In the genomic region with DNA sequence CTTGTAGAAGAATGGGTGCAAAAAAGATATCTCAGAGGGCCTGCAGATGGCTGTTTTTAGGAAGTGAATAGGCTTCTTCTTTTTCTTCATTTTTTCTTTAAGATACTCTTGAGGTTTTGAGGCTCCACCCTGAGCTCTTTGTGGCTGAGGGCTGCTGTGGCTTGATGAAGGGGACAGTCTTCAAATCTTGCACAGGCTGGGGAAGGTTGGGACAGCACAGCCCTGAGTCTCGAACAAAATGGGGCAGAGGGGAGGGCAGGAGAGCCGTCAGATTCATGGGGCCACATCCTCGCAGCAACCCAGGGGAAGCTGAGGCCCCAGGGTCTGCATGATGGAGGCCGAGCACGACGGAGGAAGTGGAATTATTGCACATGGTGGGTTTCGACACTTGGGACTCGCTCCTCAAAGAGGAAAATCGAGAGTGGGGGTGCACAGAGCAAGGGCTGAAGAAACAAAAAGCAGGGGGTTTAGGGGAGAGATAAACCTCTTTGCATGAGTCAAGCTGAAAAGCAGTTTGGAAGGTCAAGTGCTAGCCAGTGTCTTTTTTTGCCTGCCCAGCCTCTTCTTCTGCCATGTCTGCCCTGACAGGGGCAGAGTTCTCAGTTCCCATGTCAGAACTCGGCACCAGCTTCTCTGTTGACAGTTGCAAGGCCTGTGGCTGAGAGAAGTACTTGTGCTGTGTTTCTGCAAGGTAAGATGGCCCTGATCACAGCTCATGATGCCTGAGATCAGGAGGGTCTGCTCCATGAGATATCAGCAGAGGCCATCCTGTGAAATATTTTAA, we compare ENCODE assay signal across 12 cellular contexts. TPM values are rescaled to one million over a fixed set of nuclear protein-coding genes. Genes with fewer than 3 reads are reported as not detected.
DNase-seq lines count a peak whose midpoint lies in the region; ATAC-seq, FAIRE-seq and TF ChIP-seq lines count a peak whose summit lies in the region.
"Had no signal": no experiment of that assay in that cellular context is flagged by ENCODE, and none has a peak within 500 bp of the region (broad histone marks: within the 10 kb centered on the region; RNA-seq: fewer than 3 reads in every experiment).

No MANE protein-coding gene starts in this region.

- H3K9me3 Mint-ChIP-seq in T-helper 2 cell treated with Interferon-gamma antibody and Interleukin-4, amounts not matched to agents 5 μg/mL and 100 μg/mL, for 36 hours: no peaks in the 10 kb centered on the region
- no peaks in the 10 kb centered on the region for H3K9me3 Mint-ChIP-seq in immature natural killer cell

- CTCF ChIA-PET in A673 (lab: Charles Lee): no interaction called here

- no peak overlapping the region for H3K4me3 ChIP-seq in A673 (ENCODE audit: low read depth, low read length, poor library complexity, severe bottlenecking)

- peak; percentile 72 for FAIRE-seq in GM18507 (lab: Jason Lieb, UNC)
- FAIRE-seq: H54 had no signal

- no peaks in the 10 kb centered on the region for H3K27me3 ChIP-seq in A673 (replicated peaks; ENCODE audit: insufficient read depth, low read depth, low read length, poor library complexity)

- peak overlapping the region; percentile 98 for H3K27ac Mint-ChIP-seq in T-helper 2 cell treated with Interferon-gamma antibody and Interleukin-4, amounts not matched to agents 5 μg/mL and 100 μg/mL, for 36 hours
- peak overlapping the region; percentile 93 to 98 (median 96) for H3K27ac Mint-ChIP-seq in immature natural killer cell

- peaks cover 45% of the 10 kb centered on the region for H3K36me3 Mint-ChIP-seq in T-helper 2 cell treated with Interferon-gamma antibody and Interleukin-4, amounts not matched to agents 5 μg/mL and 100 μg/mL, for 36 hours (ENCODE audit: low read depth)
- peaks cover 0 to 7% (median 0%) of the 10 kb centered on the region in 3 donors for H3K36me3 Mint-ChIP-seq in immature natural killer cell

- peak overlapping the region; percentile 56 for H3K27ac ChIP-seq in A673 (ENCODE audit: low read depth, low read length, poor library complexity, severe bottlenecking)

- no peaks in the 10 kb centered on the region for H3K9me3 ChIP-seq in A673 (ENCODE audit: low read depth, low read length, poor library complexity, severe bottlenecking)

- peaks cover 88% of the 10 kb centered on the region for H3K4me1 Mint-ChIP-seq in T-helper 2 cell treated with Interferon-gamma antibody and Interleukin-4, amounts not matched to agents 5 μg/mL and 100 μg/mL, for 36 hours (ENCODE audit: low read depth)
- H3K4me1 Mint-ChIP-seq in immature natural killer cell: peaks cover 94 to 96% of the 10 kb centered on the region in 2 donors

- no TSS peak for BruUV-seq in A673 (replicated peaks; lab: Mats Ljungman, UMichigan)

- POLR2A ChIA-PET in A673 (lab: Charles Lee; ENCODE audit: low non-redundant PET): no interaction called here

- intact Hi-C loops in A673 (cut with micrococcal nuclease; ENCODE audit: unreplicated experiment): loop anchor here (2.0 kb wide), 1 partner anchor 19 kb away; the partner anchor contains the start of gene INPP4A

- no peak for TF ChIP-seq CTCF in A673 (conservative IDR thresholded peaks at IDR 0.05; ENCODE audit: low read depth, low read length)

- no peaks in the 10 kb centered on the region for H3K27me3 Mint-ChIP-seq in T-helper 2 cell treated with Interferon-gamma antibody and Interleukin-4, amounts not matched to agents 5 μg/mL and 100 μg/mL, for 36 hours (ENCODE audit: low read depth)
- peaks cover 7 to 29% (median 17%) of the 10 kb centered on the region in 3 donors for H3K27me3 Mint-ChIP-seq in immature natural killer cell (ENCODE audit: low read depth in 3 of 3)

- ATAC-seq in HG03520 (IDR thresholded peaks at IDR 0.05; ENCODE audit: unreplicated experiment): no peak

- DNase-seq in A673 (ENCODE audit: low spot score): no peak
- no peak for DNase-seq in GM18507 (ENCODE audit: extremely low spot score, insufficient read length, low read depth)
- no peak for DNase-seq in T-helper 2 cell treated with Interferon-gamma antibody and Interleukin-4, amounts not matched to agents 5 μg/mL and 100 μg/mL, for 36 hours (ENCODE audit: low spot score)
- peak; percentile 58 to 66 (median 65) for DNase-seq in immature natural killer cell
- DNase-seq in medulla oblongata (ENCODE audit: extremely low spot score): no peak
- no peak for DNase-seq in NCI-H510A treated with DMSO at 0.1 percent for 48 hours (lab: John Stamatoyannopoulos, UW)
- DNase-seq in UCSD-AML1 (lab: John Stamatoyannopoulos, UW; ENCODE audit: unreplicated experiment): no peak
- DNase-seq: activated CD4-positive, CD25-positive, alpha-beta regulatory T cell treated with anti-CD3 and anti-CD28 coated beads, Interleukin-2, amount 50 U/mL, for 72 hours; DMS79; NCI-H1092 had no signal

- peak overlapping the region; percentile 82 for H3K4me3 Mint-ChIP-seq in T-helper 2 cell treated with Interferon-gamma antibody and Interleukin-4, amounts not matched to agents 5 μg/mL and 100 μg/mL, for 36 hours
- peak overlapping the region; percentile 84 to 92 (median 87) for H3K4me3 Mint-ChIP-seq in immature natural killer cell

- no peaks in the 10 kb centered on the region for H3K36me3 ChIP-seq in A673 (ENCODE audit: insufficient read depth, low read length, poor library complexity, severe bottlenecking)

- peaks cover 32% of the 10 kb centered on the region for H3K4me1 ChIP-seq in A673 (ENCODE audit: insufficient read depth, low read length, poor library complexity, severe bottlenecking)

RNA-seq across cellular contexts. Expression of gene INPP4A, which starts 19.5 kb away (rescaled TPM):
- total RNA-seq in A673 (2021): 33.5 and 39.9 TPM in 2 replicates
- 100 to 1,000 TPM in 1 of 3 donors, 10 to 100 TPM in 2; 34.1 to 101 (median 35.0) TPM for polyA plus RNA-seq in immature natural killer cell

Comparison
In these comparisons a context has a peak if more than half of its experiments do, and no peak if none do; other contexts are left out.
1. DNase-seq: peak in immature natural killer cell (3 of 3); none in A673 (single experiment), GM18507 (single experiment), T-helper 2 cell treated with Interferon-gamma antibody and Interleukin-4, amounts not matched to agents 5 μg/mL and 100 μg/mL, for 36 hours (single experiment), medulla oblongata (single experiment), NCI-H510A treated with DMSO at 0.1 percent for 48 hours (single experiment) and UCSD-AML1 (single experiment).